In genomic region chr5:30764704-30765103, GRCh38 we compare ENCODE assay signal across 22 cellular contexts.
"Had no signal": no experiment of that assay in that cellular context is flagged by ENCODE, and none has a peak within 500 bp of the region (broad histone marks: within the 10 kb centered on the region; RNA-seq: fewer than 3 reads in every experiment).

No MANE protein-coding gene starts in this region.

- H3K27ac Mint-ChIP-seq: activated naive CD8-positive, alpha-beta T cell treated with anti-CD3 and anti-CD28 coated beads, Interleukin-2, amount 10 ng/mL, durations not matched to agents 7 days and 5 days; nephron; type B pancreatic cell had no signal

- H3K27ac ChIP-seq: coronary artery, gastrocnemius medialis, heart left ventricle, right atrium auricular region, skin epidermis had no signal

- FAIRE-seq: endothelial cell of umbilical vein, keratinocyte had no signal

- H3K4me1 Mint-ChIP-seq: activated naive CD8-positive, alpha-beta T cell treated with anti-CD3 and anti-CD28 coated beads, Interleukin-2, amount 10 ng/mL, durations not matched to agents 7 days and 5 days; nephron had no signal

- H3K36me3 ChIP-seq: gastrocnemius medialis, heart left ventricle, right atrium auricular region had no signal

- H3K27me3 ChIP-seq: gastrocnemius medialis, heart left ventricle, right atrium auricular region had no signal

- H3K27me3 Mint-ChIP-seq: activated naive CD8-positive, alpha-beta T cell treated with anti-CD3 and anti-CD28 coated beads, Interleukin-2, amount 10 ng/mL, durations not matched to agents 7 days and 5 days; type B pancreatic cell had no signal

- H3K4me1 ChIP-seq: gastrocnemius medialis, heart left ventricle, right atrium auricular region had no signal

- H3K9me3 Mint-ChIP-seq: nephron, type B pancreatic cell had no signal

- DNase-seq: activated CD4-positive, alpha-beta T cell treated with anti-CD3 and anti-CD28 coated beads, Interleukin-2, amount 50 U/mL, for 4 hours; activated CD4-positive, CD25-positive, alpha-beta regulatory T cell treated with anti-CD3 and anti-CD28 coated beads, Interleukin-2, amount 50 U/mL, for 72 hours; activated naive CD4-positive, alpha-beta T cell; activated naive CD8-positive, alpha-beta T cell treated with anti-CD3 and anti-CD28 coated beads, Interleukin-2, amount 10 ng/mL, durations not matched to agents 7 days and 5 days; activated T-cell treated with anti-CD3 and anti-CD28 coated beads for 4 hours; aorta; effector CD4-positive, alpha-beta T cell; gastrocnemius medialis; heart left ventricle; left ventricle myocardium superior; nucleus accumbens; stimulated activated naive CD8-positive, alpha-beta T cell treated with anti-CD3 and anti-CD28 coated beads, Interleukin-15, Interleukin-2, amounts not matched to agents 100 U/mL and 50 U/mL, for 24 hours; T-helper 1 cell; T1000 had no signal

- ATAC-seq: gastrocnemius medialis; heart left ventricle; left ventricle myocardium superior; SK-N-SH treated with all-trans-retinoic acid at 6 μM for 48 hours; stimulated activated naive CD8-positive, alpha-beta T cell treated with anti-CD3 and anti-CD28 coated beads, Interleukin-15, Interleukin-2, amounts not matched to agents 100 U/mL and 50 U/mL, for 24 hours had no signal

- H3K4me3 ChIP-seq: coronary artery, gastrocnemius medialis, heart left ventricle, right atrium auricular region, skin epidermis had no signal

- H3K9me3 ChIP-seq: gastrocnemius medialis, heart left ventricle, right atrium auricular region had no signal

- H3K36me3 Mint-ChIP-seq: activated naive CD8-positive, alpha-beta T cell treated with anti-CD3 and anti-CD28 coated beads, Interleukin-2, amount 10 ng/mL, durations not matched to agents 7 days and 5 days; type B pancreatic cell had no signal

- H3K4me3 Mint-ChIP-seq: activated naive CD8-positive, alpha-beta T cell treated with anti-CD3 and anti-CD28 coated beads, Interleukin-2, amount 10 ng/mL, durations not matched to agents 7 days and 5 days; nephron; type B pancreatic cell had no signal
